Comparison of ENCODE assay signal across 8 cellular contexts in genomic region chr11:57456960-57457642, GRCh38. TPM values are rescaled to one million over a fixed set of nuclear protein-coding genes. Genes with fewer than 3 reads are reported as not detected.
A peak's percentile ranks its signal among the peaks of the same experiment; 100 is the strongest.
DNase-seq lines count a peak whose midpoint lies in the region; ATAC-seq and TF ChIP-seq lines count a peak whose summit lies in the region.

No MANE protein-coding gene starts in this region.

- H3K4me3 Mint-ChIP-seq in CD8-positive, alpha-beta T cell, result peak overlapping the region; percentile 73
- H3K4me3 Mint-ChIP-seq in naive thymus-derived CD8-positive, alpha-beta T cell, result peak overlapping the region; percentile 59 to 87 (median 79)

- H3K36me3 Mint-ChIP-seq in CD8-positive, alpha-beta T cell, result no peaks in the 10 kb centered on the region
- no peaks in the 10 kb centered on the region for H3K36me3 Mint-ChIP-seq in naive thymus-derived CD8-positive, alpha-beta T cell

- no peaks in the 10 kb centered on the region for H3K36me3 ChIP-seq in CD8-positive, alpha-beta T cell (ENCODE audit: insufficient read depth, low read length)
- H3K36me3 ChIP-seq in OCI-LY7 (ENCODE audit: insufficient read depth, low read length) (no peaks in the 10 kb centered on the region), esophagus squamous epithelium (no peaks in the 10 kb centered on the region)

- no peak overlapping the region for H3K27ac Mint-ChIP-seq in CD8-positive, alpha-beta T cell
- H3K27ac Mint-ChIP-seq in naive thymus-derived CD8-positive, alpha-beta T cell, result peak overlapping the region in 3 of 10 donors; percentile 20 to 86 (median 32)

- H2AFZ ChIP-seq in OCI-LY7 (ENCODE audit: low read length), result no peak overlapping the region

- peak; percentile 60 for ATAC-seq in CD8-positive, alpha-beta T cell
- ATAC-seq in GM19397 (IDR thresholded peaks at IDR 0.05; ENCODE audit: unreplicated experiment), result peak; percentile 64
- ATAC-seq in naive thymus-derived CD8-positive, alpha-beta T cell, result peak; percentile 42 to 48

- peaks cover 25% of the 10 kb centered on the region for H3K27me3 Mint-ChIP-seq in CD8-positive, alpha-beta T cell (ENCODE audit: low read depth)
- H3K27me3 Mint-ChIP-seq in naive thymus-derived CD8-positive, alpha-beta T cell, result peaks cover 19 to 35% (median 21%) of the 10 kb centered on the region in 5 donors

- CTCF ChIA-PET in CD8-positive, alpha-beta T cell (lab: Charles Lee), result interaction anchor here (0.6 to 10.4 kb wide), 52 partner anchors 7 to 1273 kb away, joined by 3 to 237 read pairs (median 5); partner anchors contain the start of genes P2RX3, SLC43A1, SLC43A3 and TIMM10
- CTCF ChIA-PET in OCI-LY7 (lab: Charles Lee; ENCODE audit: unreplicated experiment), result interaction anchor here (0.6 to 2.7 kb wide), 12 partner anchors 17 to 290 kb away, joined by 3 to 20 read pairs (median 5); partner anchors contain the start of genes SLC43A3 and TIMM10

- H3K27me3 ChIP-seq in CD8-positive, alpha-beta T cell (ENCODE audit: insufficient read depth, low read length), result peaks cover 14% of the 10 kb centered on the region
- H3K27me3 ChIP-seq in esophagus squamous epithelium, result peaks cover 0 to 55% (median 3%) of the 10 kb centered on the region in 4 donors

- no peaks in the 10 kb centered on the region for H3K9me3 ChIP-seq in CD8-positive, alpha-beta T cell (ENCODE audit: low read length)
- no peaks in the 10 kb centered on the region for H3K9me3 ChIP-seq in OCI-LY7 (ENCODE audit: low read length)
- H3K9me3 ChIP-seq in esophagus squamous epithelium, result no peaks in the 10 kb centered on the region

- H3K4me2 ChIP-seq in OCI-LY7 (ENCODE audit: low read length), result peak overlapping the region; percentile 10; the same call in 1 of the 2 replicates

- peaks cover 37% of the 10 kb centered on the region for H3K4me1 ChIP-seq in CD8-positive, alpha-beta T cell (ENCODE audit: insufficient read depth, low read length)
- H3K4me1 ChIP-seq in OCI-LY7 (ENCODE audit: insufficient read depth, low read length, poor library complexity, severe bottlenecking) (peaks cover 27% of the 10 kb centered on the region), esophagus squamous epithelium (peaks cover 37 to 46% (median 40%) of the 10 kb centered on the region in 3 donors)

- 6 to 7% methylated on average over 12 to 15 of the region's 19 CpGs for WGBS in esophagus squamous epithelium, 2 donors

- no peaks in the 10 kb centered on the region for H3K9me3 Mint-ChIP-seq in CD8-positive, alpha-beta T cell
- H3K9me3 Mint-ChIP-seq in naive thymus-derived CD8-positive, alpha-beta T cell, result no peaks in the 10 kb centered on the region

- intact Hi-C loops in CD8-positive, alpha-beta T cell (cut with DNase I, micrococcal nuclease), result loop anchor here (1.0 to 2.0 kb wide), 6 partner anchors 26 to 344 kb away; partner anchors contain the start of gene SLC43A3 (in 1 of the 2)
- intact Hi-C loops in OCI-LY7 (cut with micrococcal nuclease; ENCODE audit: unreplicated experiment) (loop anchor here (1.0 to 5.0 kb wide), 5 partner anchors 70 to 344 kb away; partner anchors contain the start of gene UBE2L6), esophagus squamous epithelium (cut with DNase I) (loop anchor here (5.0 kb wide), 1 partner anchor 65 kb away; no protein-coding TSS in a partner anchor)

- no TSS peak for BruUV-seq in OCI-LY7 (replicated peaks; lab: Mats Ljungman, UMichigan)

- POLR2A ChIA-PET in CD8-positive, alpha-beta T cell (lab: Charles Lee), result interaction anchor here (1.4 to 1.6 kb wide), 2 partner anchors 19 to 25 kb away, joined by 3 to 8 read pairs; no protein-coding TSS in a partner anchor
- POLR2A ChIA-PET in OCI-LY7 (lab: Charles Lee), result interaction anchor here (0.6 to 1.9 kb wide), 5 partner anchors 11 to 1215 kb away, joined by 3 to 8 read pairs (median 3); no protein-coding TSS in a partner anchor
- POLR2A ChIA-PET in naive thymus-derived CD8-positive, alpha-beta T cell (lab: Charles Lee), result interaction anchor here (0.8 to 1.5 kb wide), 7 partner anchors 18 to 122 kb away, joined by 3 to 8 read pairs (median 3); partner anchors contain the start of gene SSRP1

- no peaks in the 10 kb centered on the region for H3K79me2 ChIP-seq in OCI-LY7 (ENCODE audit: insufficient read depth, low read depth, low read length)

- H3K4me3 ChIP-seq in CD8-positive, alpha-beta T cell (ENCODE audit: low read depth, low read length), result no peak overlapping the region
- H3K4me3 ChIP-seq in OCI-LY7 (ENCODE audit: low read depth, low read length, poor library complexity, severe bottlenecking), result no peak overlapping the region
- H3K4me3 ChIP-seq in esophagus squamous epithelium, result peak overlapping the region in 1 of 4 donors; percentile 72

- no peak for TF ChIP-seq POLR2A in esophagus squamous epithelium (IDR thresholded peaks at IDR 0.05)

- H4K20me1 ChIP-seq in OCI-LY7 (ENCODE audit: insufficient read depth, low read length), result no peaks in the 10 kb centered on the region

- peak in 6 of 7 experiments; percentile 55 to 83 (median 72) for DNase-seq in CD8-positive, alpha-beta T cell
- peak; percentile 61 for DNase-seq in HS-27A (ENCODE audit: low read depth)
- peak; percentile 74 for DNase-seq in OCI-LY7 (ENCODE audit: low spot score)
- DNase-seq in activated T-cell treated with anti-CD3 and anti-CD28 coated beads for 48 hours (ENCODE audit: low read depth), result peak; percentile 64
- peak; percentile 24 for DNase-seq in esophagus squamous epithelium (lab: John Stamatoyannopoulos, UW)
- peak; percentile 51 to 81 (median 69) for DNase-seq in naive thymus-derived CD8-positive, alpha-beta T cell
- peak; percentile 71 for DNase-seq in stimulated activated naive CD4-positive, alpha-beta T cell treated with Interleukin-2 at 50 U/mL for 16 hours (lab: John Stamatoyannopoulos, UW)

- TF ChIP-seq CTCF in CD8-positive, alpha-beta T cell (IDR thresholded peaks at IDR 0.05), result peak; percentile 99
- TF ChIP-seq CTCF in OCI-LY7 (conservative IDR thresholded peaks at IDR 0.05; ENCODE audit: low read length) (peak; percentile 92), esophagus squamous epithelium (IDR thresholded peaks at IDR 0.05) (peak; percentile 93 to 99 (median 98))

- H3K27ac ChIP-seq in CD8-positive, alpha-beta T cell (ENCODE audit: low read depth, low read length), result no peak overlapping the region
- H3K27ac ChIP-seq in OCI-LY7 (ENCODE audit: low read depth, low read length, poor library complexity, severe bottlenecking) (no peak overlapping the region), esophagus squamous epithelium (no peak overlapping the region)

- H3K9me2 ChIP-seq in OCI-LY7 (ENCODE audit: insufficient read depth, low read length), result no peaks in the 10 kb centered on the region

- H3K4me1 Mint-ChIP-seq in CD8-positive, alpha-beta T cell (ENCODE audit: low read depth), result peaks cover 27% of the 10 kb centered on the region
- H3K4me1 Mint-ChIP-seq in naive thymus-derived CD8-positive, alpha-beta T cell, result peaks cover 17 to 30% (median 29%) of the 10 kb centered on the region in 4 donors

RNA-seq across cellular contexts. Expression of gene RTN4RL2, which starts 3.2 kb away (rescaled TPM):
- under 1 TPM; 0.16 to 0.31 TPM for total RNA-seq in CD8-positive, alpha-beta T cell
- 0.25 and 0.41 TPM in 2 replicates for total RNA-seq in OCI-LY7 (2014; rRNA removed; shearing (Covaris generic))
- total RNA-seq in OCI-LY7 (2022) (2.3 and 4.2 TPM in 2 replicates), esophagus squamous epithelium (1 to 10 TPM in 2 of 4 donors, under 1 TPM in 2; 0.66 to 1.1 (median 0.90) TPM)
- not detected for total RNA-seq in naive thymus-derived CD8-positive, alpha-beta T cell
- under 1 TPM in 2 of 3 donors, not detected in 1; 0.09 to 0.21 TPM for polyA plus RNA-seq in naive thymus-derived CD8-positive, alpha-beta T cell

RNA-seq across cellular contexts. Expression of gene SLC43A3, which starts 30.2 kb away (rescaled TPM):
- total RNA-seq in CD8-positive, alpha-beta T cell, result 10 to 100 TPM in 1 of 2 experiments, 1 to 10 TPM in 1; 9.3 to 11.3 TPM
- 38.4 and 41.3 TPM in 2 replicates for total RNA-seq in OCI-LY7 (2014; rRNA removed; shearing (Covaris generic))
- total RNA-seq in OCI-LY7 (2022), result 55.5 and 62.1 TPM in 2 replicates
- total RNA-seq in esophagus squamous epithelium, result 10 to 100 TPM; 54.1 to 90.9 (median 75.6) TPM
- 10 to 100 TPM; 14.5 to 17.4 TPM for total RNA-seq in naive thymus-derived CD8-positive, alpha-beta T cell
- 10 to 100 TPM; 11.4 to 13.7 (median 11.5) TPM for polyA plus RNA-seq in naive thymus-derived CD8-positive, alpha-beta T cell

RNA-seq across cellular contexts. Expression of gene SLC43A1, which starts 58.4 kb away (rescaled TPM):
- 1 to 10 TPM; 4.4 to 7.5 TPM for total RNA-seq in CD8-positive, alpha-beta T cell
- 47.1 and 61.1 TPM in 2 replicates for total RNA-seq in OCI-LY7 (2014; rRNA removed; shearing (Covaris generic))
- 78.6 and 87.0 TPM in 2 replicates for total RNA-seq in OCI-LY7 (2022)
- 10 to 100 TPM in 1 of 4 donors, 1 to 10 TPM in 3; 1.8 to 11.4 (median 4.1) TPM for total RNA-seq in esophagus squamous epithelium
- total RNA-seq in naive thymus-derived CD8-positive, alpha-beta T cell, result 10 to 100 TPM; 27.2 to 27.8 TPM
- 10 to 100 TPM; 15.3 to 23.2 (median 21.4) TPM for polyA plus RNA-seq in naive thymus-derived CD8-positive, alpha-beta T cell

Comparison
In these comparisons a context has a peak if more than half of its experiments do, and no peak if none do; other contexts are left out.
1. DNase-seq: peak in every context shown above with its lines; median percentile 74 in OCI-LY7; 72 in CD8-positive, alpha-beta T cell; 71 in stimulated activated naive CD4-positive, alpha-beta T cell treated with Interleukin-2 at 50 U/mL for 16 hours; 69 in naive thymus-derived CD8-positive, alpha-beta T cell; 64 in activated T-cell treated with anti-CD3 and anti-CD28 coated beads for 48 hours; 61 in HS-27A; 24 in esophagus squamous epithelium.